11 cellular contexts compared by ENCODE assay signal in the genomic region with DNA sequence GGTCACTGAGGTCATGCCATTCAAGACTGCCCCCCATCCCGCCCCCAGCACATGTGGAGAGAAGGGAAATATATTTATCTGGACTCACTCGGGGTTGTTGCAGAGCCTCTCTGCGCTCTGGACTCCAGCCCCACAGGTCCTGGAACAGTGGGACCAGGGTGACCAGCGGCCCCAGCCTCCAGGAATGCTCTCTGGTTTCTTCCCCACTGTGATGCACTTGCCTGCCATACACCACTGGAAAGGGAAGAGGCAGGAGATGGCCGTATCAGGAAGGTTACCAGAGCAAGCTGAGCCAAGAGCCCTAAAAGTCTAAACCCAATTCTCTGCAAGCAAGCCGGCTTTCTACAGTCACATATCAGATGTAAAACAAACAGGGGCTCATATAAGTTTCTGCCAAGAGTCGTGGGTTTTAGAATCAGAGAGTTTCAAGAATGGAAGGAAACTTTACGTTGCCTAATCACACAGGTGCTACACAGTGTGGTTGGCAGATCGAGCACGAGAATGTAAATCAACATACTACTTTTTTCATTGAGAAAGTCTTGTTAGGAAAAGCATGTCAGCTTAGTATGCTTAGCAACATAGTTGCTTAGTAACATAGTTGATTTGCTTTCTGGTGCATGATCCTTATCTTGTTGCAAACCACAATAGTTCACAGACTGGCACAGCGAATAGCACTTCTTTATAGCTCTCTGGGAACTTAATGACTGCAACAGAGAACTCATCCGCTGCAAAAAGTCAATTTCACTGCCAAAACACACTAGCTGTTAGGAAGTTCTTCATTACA.
DNase-seq lines count a peak whose midpoint lies in the region; ATAC-seq, FAIRE-seq and TF ChIP-seq lines count a peak whose summit lies in the region.
"Had no signal": no experiment of that assay in that cellular context is flagged by ENCODE, and none has a peak within 500 bp of the region (broad histone marks: within the 10 kb centered on the region; RNA-seq: fewer than 3 reads in every experiment).

No MANE protein-coding gene starts in this region.

- intact Hi-C loops in pancreas (cut with DNase I): no loop called here

- H3K27ac ChIP-seq in pancreas: no peak overlapping the region
- H3K27ac ChIP-seq: A549 had no signal

- no peaks in the 10 kb centered on the region for H3K9me3 ChIP-seq in pancreas
- H3K9me3 ChIP-seq: A549 had no signal

- 41 to 49% methylated on average over 12 of the region's 12 CpGs for WGBS in pancreas, 2 donors

- no peaks in the 10 kb centered on the region for H3K36me3 ChIP-seq in pancreas

- TF ChIP-seq POLR2A in erythroblast (IDR thresholded peaks at IDR 0.05; ENCODE audit: low read length): no peak

- ATAC-seq in HG03442 (IDR thresholded peaks at IDR 0.05; ENCODE audit: unreplicated experiment) (peak; percentile 51), pancreas (peak; percentile 55 to 82 (median 78))
- ATAC-seq: A549 had no signal

- no peak overlapping the region for H3K4me3 ChIP-seq in astrocyte of the cerebellum (ENCODE audit: low read depth, low read length)
- no peak overlapping the region for H3K4me3 ChIP-seq in pancreas
- H3K4me3 ChIP-seq: A549 had no signal

- no peaks in the 10 kb centered on the region for H3K4me1 ChIP-seq in pancreas
- H3K4me1 ChIP-seq: A549 had no signal

- H3K27me3 ChIP-seq in pancreas: no peaks in the 10 kb centered on the region

- DNase-seq in NCI-H748 (lab: John Stamatoyannopoulos, UW; ENCODE audit: unreplicated experiment): peak; percentile 36
- DNase-seq in NCI-H748 treated with DMSO at 0.1 percent for 48 hours (lab: John Stamatoyannopoulos, UW): no peak
- DNase-seq in astrocyte of the cerebellum (ENCODE audit: low read depth): peak; percentile 64
- peak in 1 of 6 donors; percentile 36 for DNase-seq in pancreas
- no peak for DNase-seq in anterior cingulate cortex (lab: John Stamatoyannopoulos, UW)
- no peak for DNase-seq in NCI-H510A treated with DMSO at 0.1 percent for 48 hours (lab: John Stamatoyannopoulos, UW)
- no peak for DNase-seq in erythroblast (lab: John Stamatoyannopoulos, UW)
- DNase-seq: activated CD4-positive, alpha-beta T cell treated with anti-CD3 and anti-CD28 coated beads, Interleukin-2, amount 50 U/mL, for 48 hours had no signal

- no peak for TF ChIP-seq CTCF in astrocyte of the cerebellum (IDR thresholded peaks at IDR 0.05; ENCODE audit: low read depth, low read length, missing control alignments)
- TF ChIP-seq CTCF in pancreas (IDR thresholded peaks at IDR 0.05): no peak

- FAIRE-seq in pancreas (lab: Jason Lieb, UNC): no peak
- FAIRE-seq: A549, keratinocyte had no signal

- in situ Hi-C loops in astrocyte of the cerebellum (cut with HindIII; ENCODE audit: low sequenced_read_pairs): no loop called here

Comparison
In these comparisons a context has a peak if more than half of its experiments do, and no peak if none do; other contexts are left out.
1. DNase-seq: peak in NCI-H748 (single experiment) and astrocyte of the cerebellum (single experiment); none in NCI-H748 treated with DMSO at 0.1 percent for 48 hours (single experiment), anterior cingulate cortex (0 of 58), NCI-H510A treated with DMSO at 0.1 percent for 48 hours (single experiment) and erythroblast (0 of 2).